9 cellular contexts compared by ENCODE assay signal in the genomic region with DNA sequence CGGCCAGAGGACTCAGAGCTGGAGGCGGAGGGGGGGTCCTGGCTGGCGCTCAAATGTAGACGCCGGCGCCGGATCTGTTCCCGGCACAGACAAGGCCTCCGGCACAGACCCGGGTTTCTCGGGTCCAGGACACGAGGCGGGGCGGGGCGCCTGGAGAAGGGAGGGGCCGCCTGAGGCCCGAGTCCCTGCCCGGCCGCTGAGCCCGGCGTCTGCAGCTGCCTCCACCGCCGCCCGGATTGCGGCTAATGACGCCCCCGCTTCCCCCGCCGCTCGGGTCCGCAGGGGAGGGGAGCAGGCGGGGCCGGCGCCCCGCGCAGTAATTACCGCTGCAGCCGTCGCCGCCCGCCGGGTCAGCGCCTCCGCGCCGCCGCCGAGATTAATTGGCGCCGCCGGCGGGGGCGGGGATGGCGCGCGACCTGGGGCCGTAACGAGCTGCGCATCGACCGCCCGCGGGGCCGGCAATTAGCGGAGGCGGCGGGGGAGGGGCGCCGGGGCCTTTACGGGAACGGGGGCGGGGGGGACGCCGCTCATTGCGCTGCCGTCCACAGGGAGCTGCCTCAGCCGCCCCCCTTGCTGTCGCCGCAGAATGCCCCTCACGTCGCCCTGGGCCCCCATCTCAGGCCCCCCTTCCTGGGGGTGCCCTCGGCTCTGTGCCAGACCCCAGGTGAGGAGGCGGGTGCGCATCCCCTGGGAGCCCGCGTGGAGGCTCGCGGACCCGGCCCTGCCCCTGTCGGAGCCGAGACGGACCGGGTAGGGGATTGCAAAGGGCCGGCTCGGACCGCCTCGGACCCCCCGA. TPM values are rescaled to one million over a fixed set of nuclear protein-coding genes. Genes with fewer than 3 reads are reported as not detected.
A peak's percentile ranks its signal among the peaks of the same experiment; 100 is the strongest.
DNase-seq lines count a peak whose midpoint lies in the region; ATAC-seq lines count a peak whose summit lies in the region.
"Had no signal": no experiment of that assay in that cellular context is flagged by ENCODE, and none has a peak within 500 bp of the region (broad histone marks: within the 10 kb centered on the region; RNA-seq: fewer than 3 reads in every experiment).

No MANE protein-coding gene starts in this region.

- no peaks in the 10 kb centered on the region for H3K9me3 ChIP-seq in Karpas-422 (ENCODE audit: low read length)
- no peaks in the 10 kb centered on the region for H3K9me3 ChIP-seq in SK-N-MC (ENCODE audit: low read depth, low read length)

- peaks cover 28% of the 10 kb centered on the region for H3K4me1 ChIP-seq in Karpas-422 (ENCODE audit: low read length)

- H3K79me2 ChIP-seq in Karpas-422 (ENCODE audit: low read length) = no peaks in the 10 kb centered on the region

- no peaks in the 10 kb centered on the region for H3K9me2 ChIP-seq in Karpas-422 (replicated peaks; ENCODE audit: insufficient read depth, low read length)

- H3K4me2 ChIP-seq in Karpas-422 (ENCODE audit: low read depth, low read length, poor library complexity, severe bottlenecking) = peak overlapping the region; percentile 60

- DNase-seq in DMS153 (lab: John Stamatoyannopoulos, UW) (peak; percentile 77), Karpas-422 (peak; percentile 72), SK-N-MC (ENCODE audit: low read depth, low spot score) (no peak), epidermal melanocyte (ENCODE audit: insufficient read length, low spot score) (peak; percentile 95), mucosa of gallbladder (ENCODE audit: low spot score) (peak; percentile 69), AML-193 (lab: John Stamatoyannopoulos, UW) (no peak)

- H3K36me3 ChIP-seq in Karpas-422 (ENCODE audit: insufficient read depth, low read length) = no peaks in the 10 kb centered on the region
- H3K36me3 ChIP-seq in SK-N-MC (ENCODE audit: insufficient read depth, low read length) = peaks cover 26% of the 10 kb centered on the region

- H3K4me3 ChIP-seq in Karpas-422 (ENCODE audit: low read length) (peak overlapping the region; percentile 44; the same call in 1 of the 2 replicates), SK-N-MC (peak overlapping the region; percentile 77)

- no peaks in the 10 kb centered on the region; the same call in 1 of the 2 replicates for H3K27me3 ChIP-seq in Karpas-422 (ENCODE audit: low read length)

- H4K20me1 ChIP-seq in Karpas-422 (ENCODE audit: insufficient read depth, low read depth, low read length) = peaks cover 26% of the 10 kb centered on the region; the same call in 1 of the 2 replicates

- no peak overlapping the region for H3K9ac ChIP-seq in Karpas-422 (ENCODE audit: low read length)
- peak overlapping the region; percentile 45 for H3K9ac ChIP-seq in SK-N-MC (ENCODE audit: insufficient read length)

- no peak overlapping the region for H2AFZ ChIP-seq in Karpas-422 (ENCODE audit: low read length)

- H3K27ac ChIP-seq in Karpas-422 (ENCODE audit: low read length) (no peak overlapping the region), SK-N-MC (peak overlapping the region; percentile 82)

- ATAC-seq in HG03521 (IDR thresholded peaks at IDR 0.05; ENCODE audit: unreplicated experiment) (no peak), GM21619 (IDR thresholded peaks at IDR 0.05; ENCODE audit: unreplicated experiment) (no peak)

RNA-seq across cellular contexts. Expression of a gene that starts 17.3 kb away (rescaled TPM):
- total RNA-seq in Karpas-422 (2014; rRNA removed; shearing (Covaris generic); ENCODE audit: low replicate concordance) = 32.5 and 63.5 TPM in 2 replicates
- total RNA-seq in mucosa of gallbladder = 54.1 TPM

RNA-seq across cellular contexts. Expression of a gene that starts 18.1 kb away (rescaled TPM):
- not detected in 2 replicates for total RNA-seq in Karpas-422 (2014; rRNA removed; shearing (Covaris generic); ENCODE audit: low replicate concordance)
- total RNA-seq in mucosa of gallbladder = 15.0 TPM
- total RNA-seq: T-helper 1 cell treated with Interleukin-12 subunit alpha and Interleukin-12 subunit beta and Interleukin-4 antibody, amounts not matched to agents 30 ng/mL and 1 ng/mL, for 36 hours had no signal

RNA-seq across cellular contexts. Expression of a gene that starts 18.6 kb away (rescaled TPM):
- total RNA-seq in Karpas-422 (2014; rRNA removed; shearing (Covaris generic); ENCODE audit: low replicate concordance) = 13.9 and 21.2 TPM in 2 replicates
- total RNA-seq in mucosa of gallbladder = 22.5 TPM

RNA-seq across cellular contexts. Expression of a gene that starts 24.5 kb away (rescaled TPM):
- total RNA-seq in Karpas-422 (2014; rRNA removed; shearing (Covaris generic); ENCODE audit: low replicate concordance) = 0.72 TPM in 1 of 2 replicates, not detected in the other
- total RNA-seq in mucosa of gallbladder = 1.8 TPM

RNA-seq across cellular contexts. Expression of a gene that starts 40.1 kb away (rescaled TPM):
- not detected in 2 replicates for total RNA-seq in Karpas-422 (2014; rRNA removed; shearing (Covaris generic); ENCODE audit: low replicate concordance)
- total RNA-seq in mucosa of gallbladder = 0.35 TPM
- total RNA-seq: T-helper 1 cell treated with Interleukin-12 subunit alpha and Interleukin-12 subunit beta and Interleukin-4 antibody, amounts not matched to agents 30 ng/mL and 1 ng/mL, for 36 hours had no signal

Comparison
In these comparisons a context has a peak if more than half of its experiments do, and no peak if none do; other contexts are left out.
1. DNase-seq: peak in DMS153 (single experiment), Karpas-422 (single experiment), epidermal melanocyte (single experiment) and mucosa of gallbladder (single experiment); none in SK-N-MC (single experiment) and AML-193 (0 of 2).
2. RNA of a gene that starts 18.1 kb away (total RNA-seq): 15.0 TPM in mucosa of gallbladder (single experiment); not detected in Karpas-422; every median in the first group is over 10 times any median in the second.